17 cellular contexts compared by ENCODE assay signal in the genomic region with DNA sequence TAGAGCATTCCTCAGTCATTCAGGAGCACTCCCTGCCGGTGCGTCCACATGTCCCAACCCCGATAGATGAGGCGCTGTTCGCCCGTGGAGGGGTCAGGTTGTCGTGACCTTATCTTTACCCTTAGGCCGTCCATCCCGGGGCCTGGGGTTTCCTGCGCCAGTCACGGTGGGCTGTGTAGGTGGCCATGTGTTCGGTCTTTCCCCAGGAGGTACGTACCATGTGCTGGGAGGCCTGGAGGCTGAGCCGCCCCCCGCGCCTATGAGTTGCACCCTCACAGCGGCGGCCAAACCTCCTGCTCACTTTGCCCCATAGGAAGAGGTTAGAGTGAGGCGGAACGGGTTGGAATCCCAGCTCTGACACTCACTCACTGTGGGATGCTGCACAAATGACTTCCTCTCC. TPM values are rescaled to one million over a fixed set of nuclear protein-coding genes. Genes with fewer than 3 reads are reported as not detected.
DNase-seq lines count a peak whose midpoint lies in the region; ATAC-seq and TF ChIP-seq lines count a peak whose summit lies in the region.
"Had no signal": no experiment of that assay in that cellular context is flagged by ENCODE, and none has a peak within 500 bp of the region (broad histone marks: within the 10 kb centered on the region; RNA-seq: fewer than 3 reads in every experiment).

No MANE protein-coding gene starts in this region.

- peak; percentile 24 for DNase-seq in left ventricle myocardium superior
- DNase-seq in cardiac septum (ENCODE audit: low spot score), result no peak
- DNase-seq in lower lobe of right lung, result peak; percentile 41
- no peak for DNase-seq in trophoblast cell
- DNase-seq in activated CD4-positive, alpha-beta T cell treated with anti-CD3 and anti-CD28 coated beads, Interleukin-2, amount 10 ng/mL, durations not matched to agents 24 days and 14 days, result no peak
- no peak for DNase-seq in mucosa of gallbladder (ENCODE audit: low spot score)
- DNase-seq: 8988T; C1 segment of cervical spinal cord; CD4-positive, CD25-positive, alpha-beta regulatory T cell; CD8-positive, alpha-beta memory T cell; COR-L47; DMS 273 treated with DMSO at 0.1 percent for 48 hours; H9 had no signal

- H3K79me1 ChIP-seq in trophoblast cell (ENCODE audit: low read length), result no peaks in the 10 kb centered on the region

- no peaks in the 10 kb centered on the region for H3K9me3 Mint-ChIP-seq in activated CD4-positive, alpha-beta T cell treated with anti-CD3 and anti-CD28 coated beads, Interleukin-2, amount 10 ng/mL, durations not matched to agents 24 days and 14 days
- H3K9me3 Mint-ChIP-seq: CD4-positive, CD25-positive, alpha-beta regulatory T cell; CD8-positive, alpha-beta memory T cell; H9 had no signal

- H2BK12ac ChIP-seq in trophoblast cell (ENCODE audit: low read length), result no peak overlapping the region

- no peak overlapping the region for H3K4me3 ChIP-seq in lower lobe of right lung
- H3K4me3 ChIP-seq in trophoblast cell (ENCODE audit: low read depth, low read length), result no peak overlapping the region

- ATAC-seq in left ventricle myocardium superior, result no peak
- ATAC-seq in lower lobe of right lung, result no peak
- ATAC-seq in HG02678 (IDR thresholded peaks at IDR 0.05; ENCODE audit: unreplicated experiment), result no peak

- no peak overlapping the region for H2AK5ac ChIP-seq in trophoblast cell (ENCODE audit: low read length)

- H3K4me1 ChIP-seq in lower lobe of right lung, result peaks cover 8% of the 10 kb centered on the region
- no peaks in the 10 kb centered on the region for H3K4me1 ChIP-seq in trophoblast cell (ENCODE audit: control insufficient read depth in 1 of 2, insufficient read depth in 2 of 2, low read length in 2 of 2)

- H3K4ac ChIP-seq in trophoblast cell (ENCODE audit: low read depth, low read length), result no peak overlapping the region

- H3K9me3 ChIP-seq in lower lobe of right lung, result no peaks in the 10 kb centered on the region
- no peaks in the 10 kb centered on the region for H3K9me3 ChIP-seq in trophoblast cell (ENCODE audit: insufficient read depth, low read depth, low read length)

- H3K4me1 Mint-ChIP-seq in activated CD4-positive, alpha-beta T cell treated with anti-CD3 and anti-CD28 coated beads, Interleukin-2, amount 10 ng/mL, durations not matched to agents 24 days and 14 days, result peaks cover 5% of the 10 kb centered on the region

- no peak overlapping the region for H2AFZ ChIP-seq in trophoblast cell (ENCODE audit: insufficient read depth, low read length, poor library complexity)

- no peak overlapping the region for H3K14ac ChIP-seq in trophoblast cell (ENCODE audit: low read length)

- intact Hi-C loops in left ventricle myocardium superior (cut with micrococcal nuclease), result no loop called here
- intact Hi-C loops in cardiac septum (cut with DNase I), result no loop called here
- intact Hi-C loops in lower lobe of right lung (cut with DNase I), result no loop called here
- intact Hi-C loops in activated CD4-positive, alpha-beta T cell treated with anti-CD3 and anti-CD28 coated beads, Interleukin-2, amount 10 ng/mL, durations not matched to agents 24 days and 14 days (cut with micrococcal nuclease), result loop anchor here (5.0 kb wide), 2 partner anchors 94 to 229 kb away; a partner anchor contains a TSS

- H4K8ac ChIP-seq in trophoblast cell (ENCODE audit: low read depth, low read length), result no peak overlapping the region

- no peak overlapping the region for H3K27ac Mint-ChIP-seq in activated CD4-positive, alpha-beta T cell treated with anti-CD3 and anti-CD28 coated beads, Interleukin-2, amount 10 ng/mL, durations not matched to agents 24 days and 14 days
- H3K27ac Mint-ChIP-seq: CD4-positive, CD25-positive, alpha-beta regulatory T cell; CD8-positive, alpha-beta memory T cell; H9 had no signal

- H3K18ac ChIP-seq in trophoblast cell (ENCODE audit: low read length), result no peak overlapping the region

- H3K27ac ChIP-seq in angular gyrus (ENCODE audit: low read depth, low read length), result peak overlapping the region; percentile 84
- no peak overlapping the region for H3K27ac ChIP-seq in lower lobe of right lung
- no peak overlapping the region for H3K27ac ChIP-seq in trophoblast cell (ENCODE audit: low read depth, low read length)

- H2BK120ac ChIP-seq in trophoblast cell (ENCODE audit: insufficient read depth, low read length, poor library complexity), result no peak overlapping the region

- no peak overlapping the region for H4K91ac ChIP-seq in trophoblast cell (ENCODE audit: low read depth, low read length)

- H4K12ac ChIP-seq in trophoblast cell (ENCODE audit: low read depth, low read length), result no peak overlapping the region

- H3K4me3 Mint-ChIP-seq in activated CD4-positive, alpha-beta T cell treated with anti-CD3 and anti-CD28 coated beads, Interleukin-2, amount 10 ng/mL, durations not matched to agents 24 days and 14 days, result no peak overlapping the region
- H3K4me3 Mint-ChIP-seq: CD4-positive, CD25-positive, alpha-beta regulatory T cell; CD8-positive, alpha-beta memory T cell; H9 had no signal

- H3K27me3 ChIP-seq in lower lobe of right lung (ENCODE audit: low read depth) (peaks cover 9% of the 10 kb centered on the region), trophoblast cell (ENCODE audit: insufficient read depth, low read length) (no peaks in the 10 kb centered on the region)

- H3K36me3 Mint-ChIP-seq in activated CD4-positive, alpha-beta T cell treated with anti-CD3 and anti-CD28 coated beads, Interleukin-2, amount 10 ng/mL, durations not matched to agents 24 days and 14 days (ENCODE audit: low read depth), result no peaks in the 10 kb centered on the region
- H3K36me3 Mint-ChIP-seq: CD4-positive, CD25-positive, alpha-beta regulatory T cell; CD8-positive, alpha-beta memory T cell had no signal

- no peaks in the 10 kb centered on the region for H3K79me2 ChIP-seq in trophoblast cell (ENCODE audit: control insufficient read depth, insufficient read depth, low read length, poor library complexity)

- no peak overlapping the region for H3K9ac ChIP-seq in trophoblast cell (ENCODE audit: low read length)

- H3K27me3 Mint-ChIP-seq in activated CD4-positive, alpha-beta T cell treated with anti-CD3 and anti-CD28 coated beads, Interleukin-2, amount 10 ng/mL, durations not matched to agents 24 days and 14 days, result peaks cover 14% of the 10 kb centered on the region

- no peak for TF ChIP-seq CTCF in lower lobe of right lung (IDR thresholded peaks at IDR 0.05)

- no peaks in the 10 kb centered on the region for H3K36me3 ChIP-seq in lower lobe of right lung
- no peaks in the 10 kb centered on the region for H3K36me3 ChIP-seq in trophoblast cell (ENCODE audit: control insufficient read depth in 1 of 2, insufficient read depth in 2 of 2, low read length in 2 of 2)

- H3K4me2 ChIP-seq in trophoblast cell (ENCODE audit: low read length), result no peak overlapping the region

- no peak overlapping the region for H3K23ac ChIP-seq in trophoblast cell (ENCODE audit: low read length)

- WGBS in trophoblast cell (ENCODE audit: extremely low coverage, insufficient coverage, insufficient read length), result no CpG with 5 or more reads among the region's 20 CpGs

- H2BK5ac ChIP-seq in trophoblast cell (ENCODE audit: low read depth, low read length, poor library complexity), result no peak overlapping the region

RNA-seq across cellular contexts. Expression of a gene that starts 35.3 kb away (rescaled TPM):
- total RNA-seq in left ventricle myocardium superior (not detected), cardiac septum (not detected), lower lobe of right lung (0.50 TPM), mucosa of gallbladder (not detected)
- not detected in 2 replicates for polyA plus RNA-seq in trophoblast cell (2013)
- total RNA-seq in activated CD4-positive, alpha-beta T cell treated with anti-CD3 and anti-CD28 coated beads, Interleukin-2, amount 10 ng/mL, durations not matched to agents 24 days and 14 days, result not detected in 2 replicates
- total RNA-seq: A673, H1, H9 had no signal
- polyA plus RNA-seq: CD8-positive, alpha-beta memory T cell; H1 had no signal

Comparison
In these comparisons a context has a peak if more than half of its experiments do, and no peak if none do; other contexts are left out.
1. DNase-seq: peak in left ventricle myocardium superior (single experiment) and lower lobe of right lung (single experiment); none in cardiac septum (single experiment), trophoblast cell (0 of 2), activated CD4-positive, alpha-beta T cell treated with anti-CD3 and anti-CD28 coated beads, Interleukin-2, amount 10 ng/mL, durations not matched to agents 24 days and 14 days (single experiment) and mucosa of gallbladder (single experiment).